26 cellular contexts compared by ENCODE assay signal in the genomic region with DNA sequence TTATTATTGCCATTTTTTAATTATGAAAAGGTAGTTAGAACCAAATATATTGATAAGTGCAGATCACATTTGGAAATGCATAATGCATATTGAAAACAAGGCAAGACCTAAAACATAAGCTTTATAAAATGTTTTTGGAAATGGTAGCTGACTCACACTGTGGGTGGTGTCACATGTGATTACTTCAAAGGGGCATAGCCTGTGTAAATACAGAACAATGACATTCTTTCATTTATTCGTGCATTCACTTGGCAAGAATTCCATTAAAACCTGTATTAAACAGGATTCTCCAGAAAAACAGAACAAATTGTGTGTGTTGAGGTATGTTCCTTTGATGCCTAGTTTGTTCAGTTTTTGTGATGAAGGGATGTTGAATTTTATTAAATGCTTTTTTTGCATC.
"Had no signal": no experiment of that assay in that cellular context is flagged by ENCODE, and none has a peak within 500 bp of the region (broad histone marks: within the 10 kb centered on the region; RNA-seq: fewer than 3 reads in every experiment).

No MANE protein-coding gene starts in this region.

- DNase-seq: activated CD4-positive, alpha-beta T cell treated with anti-CD3 and anti-CD28 coated beads for 36 hours; activated CD4-positive, alpha-beta T cell treated with anti-CD3 and anti-CD28 coated beads, Interleukin-2, amount 10 ng/mL, durations not matched to agents 7 days and 5 days; activated CD4-positive, alpha-beta T cell treated with anti-CD3 and anti-CD28 coated beads, Interleukin-2, amount 50 U/mL, for 48 hours; activated CD8-positive, alpha-beta T cell treated with anti-CD3 and anti-CD28 coated beads, Interleukin-2, amount 10 ng/mL, durations not matched to agents 7 days and 5 days; activated gamma-delta T cell; activated naive CD4-positive, alpha-beta T cell treated with Interleukin-2 at 50 U/mL for 16 hours; activated naive CD8-positive, alpha-beta T cell treated with anti-CD3 and anti-CD28 coated beads, Interleukin-2, amount 10 ng/mL, durations not matched to agents 7 days and 5 days; activated T-cell treated with anti-CD3 and anti-CD28 coated beads, Interleukin-2, amount 50 U/mL, for 24 hours; amygdala; Kasumi-1; KG1; MM.1S; MV-4-11; NCI-H1092; NCI-H1436 treated with DMSO at 0.1 percent for 48 hours; NCI-H1694 treated with DMSO at 0.1 percent for 48 hours; NCI-H2029; NCI-H345; NCI-H524 treated with DMSO at 0.1 percent for 48 hours; Peyer's patch; RPMI8226; SIG-M5; SW 1271; T1000 had no signal

- ATAC-seq: activated CD4-positive, alpha-beta T cell treated with anti-CD3 and anti-CD28 coated beads for 36 hours; activated CD8-positive, alpha-beta T cell treated with anti-CD3 and anti-CD28 coated beads, Interleukin-2, amount 10 ng/mL, durations not matched to agents 7 days and 5 days had no signal

- H3K4me3 ChIP-seq: ascending aorta, cardiac muscle cell, Peyer's patch had no signal
